ENCODE assay signal across 14 cellular contexts in genomic region chr10:77827383-77827782, GRCh38.
"Had no signal": no experiment of that assay in that cellular context is flagged by ENCODE, and none has a peak within 500 bp of the region (broad histone marks: within the 10 kb centered on the region; RNA-seq: fewer than 3 reads in every experiment).

No MANE protein-coding gene starts in this region.

- H3K9me3 ChIP-seq: right atrium auricular region, upper lobe of right lung had no signal

- H3K4me3 Mint-ChIP-seq: activated CD4-positive, alpha-beta T cell treated with anti-CD3 and anti-CD28 coated beads, Interleukin-2, amount 10 ng/mL, durations not matched to agents 24 days and 14 days; nephron; stimulated activated naive CD8-positive, alpha-beta T cell treated with anti-CD3 and anti-CD28 coated beads, Interleukin-15, Interleukin-2, amounts not matched to agents 100 ng/mL and 50 ng/mL, for 24 hours had no signal

- H3K27me3 ChIP-seq: cardiac muscle cell, right atrium auricular region, upper lobe of right lung had no signal

- ATAC-seq: esophagus mucosa, upper lobe of right lung had no signal

- H3K27ac Mint-ChIP-seq: activated CD4-positive, alpha-beta T cell treated with anti-CD3 and anti-CD28 coated beads, Interleukin-2, amount 10 ng/mL, durations not matched to agents 24 days and 14 days; nephron; stimulated activated naive CD8-positive, alpha-beta T cell treated with anti-CD3 and anti-CD28 coated beads, Interleukin-15, Interleukin-2, amounts not matched to agents 100 ng/mL and 50 ng/mL, for 24 hours had no signal

- H3K9me3 Mint-ChIP-seq: activated CD4-positive, alpha-beta T cell treated with anti-CD3 and anti-CD28 coated beads, Interleukin-2, amount 10 ng/mL, durations not matched to agents 24 days and 14 days; nephron; stimulated activated naive CD8-positive, alpha-beta T cell treated with anti-CD3 and anti-CD28 coated beads, Interleukin-15, Interleukin-2, amounts not matched to agents 100 ng/mL and 50 ng/mL, for 24 hours had no signal

- H3K4me1 Mint-ChIP-seq: nephron had no signal

- H3K27me3 Mint-ChIP-seq: activated CD4-positive, alpha-beta T cell treated with anti-CD3 and anti-CD28 coated beads, Interleukin-2, amount 10 ng/mL, durations not matched to agents 24 days and 14 days; stimulated activated naive CD8-positive, alpha-beta T cell treated with anti-CD3 and anti-CD28 coated beads, Interleukin-15, Interleukin-2, amounts not matched to agents 100 ng/mL and 50 ng/mL, for 24 hours had no signal

- H3K4me1 ChIP-seq: right atrium auricular region, upper lobe of right lung had no signal

- H3K27ac ChIP-seq: cardiac muscle cell, right atrium auricular region, skin epidermis, upper lobe of right lung had no signal

- DNase-seq: activated CD4-positive, alpha-beta T cell treated with anti-CD3 and anti-CD28 coated beads, Interleukin-2, amount 10 ng/mL, durations not matched to agents 24 days and 14 days; activated naive CD4-positive, alpha-beta T cell treated with Interleukin-2 at 50 U/mL for 16 hours; activated T-cell treated with anti-CD3 and anti-CD28 coated beads for 4 hours; foreskin fibroblast; glutamatergic neuron; nucleus accumbens; stimulated activated CD4-positive, alpha-beta T cell treated with anti-CD3 and anti-CD28 coated beads, Interleukin-4, amount 100 ng/mL, for 4 hours; upper lobe of right lung had no signal

- H3K4me3 ChIP-seq: cardiac muscle cell, right atrium auricular region, skin epidermis, upper lobe of right lung had no signal
